ENCODE assay signal across 21 cellular contexts in the genomic region with DNA sequence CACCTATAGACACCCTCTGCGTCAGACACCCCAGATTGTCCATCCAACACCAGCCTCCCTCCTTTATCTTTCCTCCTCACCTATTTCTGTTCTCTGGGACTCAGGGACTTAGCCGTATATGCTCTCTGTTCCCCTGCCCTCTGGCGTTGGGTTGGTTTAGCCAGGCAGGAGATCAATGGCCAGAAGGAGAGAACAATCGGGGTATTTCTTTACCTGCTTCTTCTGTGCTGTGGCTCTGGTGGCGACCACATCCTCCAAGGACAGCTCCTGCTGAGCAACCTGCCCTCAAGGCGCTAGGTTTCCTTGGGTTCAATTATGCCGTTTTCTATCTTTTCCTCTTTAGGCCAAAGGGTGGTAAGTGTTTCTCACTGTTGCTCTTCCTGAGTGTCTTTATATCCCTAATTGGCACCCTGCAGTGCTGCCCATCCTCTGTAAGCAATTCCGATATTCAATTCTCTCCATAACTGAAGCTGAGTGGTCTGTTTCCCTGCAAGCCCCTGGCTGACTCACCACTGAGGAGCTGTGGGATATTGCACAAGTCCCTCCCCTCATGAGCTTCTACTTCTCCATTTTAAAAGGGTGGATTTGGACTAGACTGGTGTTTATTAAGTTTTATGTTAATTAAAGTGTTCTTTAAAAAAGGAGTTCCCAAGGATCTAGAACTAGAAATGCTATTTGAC.
DNase-seq lines count a peak whose midpoint lies in the region; ATAC-seq and TF ChIP-seq lines count a peak whose summit lies in the region.
"Had no signal": no experiment of that assay in that cellular context is flagged by ENCODE, and none has a peak within 500 bp of the region (broad histone marks: within the 10 kb centered on the region; RNA-seq: fewer than 3 reads in every experiment).

No MANE protein-coding gene starts in this region.

- no peak overlapping the region for H2AK5ac ChIP-seq in H9 (ENCODE audit: insufficient read length, low read length)

- H3K36me3 Mint-ChIP-seq in H9 (ENCODE audit: insufficient read depth in 1 of 3, low read depth in 3 of 3) (peaks cover 0 to 8% (median 3%) of the 10 kb centered on the region in 3 experiments; a peak in 4 of 7 replicates), WTC11 (peaks cover 2% of the 10 kb centered on the region; the same call in 1 of the 2 replicates)
- H3K36me3 Mint-ChIP-seq: CD4-positive, CD25-positive, alpha-beta regulatory T cell had no signal

- H3K79me1 ChIP-seq in H9 (ENCODE audit: insufficient read depth, low read depth, low read length, poor library complexity, severe bottlenecking): no peaks in the 10 kb centered on the region

- H3K27me3 Mint-ChIP-seq in H9 (ENCODE audit: low read depth) (no peaks in the 10 kb centered on the region; the same call in 1 of the 2 replicates), WTC11 (ENCODE audit: low read depth) (peaks cover 14% of the 10 kb centered on the region)

- H2BK5ac ChIP-seq in H9 (ENCODE audit: insufficient read length, low read length): no peak overlapping the region

- H3K9me3 Mint-ChIP-seq in H9: peaks cover 3 to 13% of the 10 kb centered on the region in 2 experiments
- peaks cover 24% of the 10 kb centered on the region for H3K9me3 Mint-ChIP-seq in WTC11

- H3K14ac ChIP-seq in H9 (ENCODE audit: insufficient read depth, low read length): no peak overlapping the region

- BruUV-seq in A673 (replicated peaks; lab: Mats Ljungman, UMichigan): no TSS peak

- H3K4me3 ChIP-seq in A673 (ENCODE audit: low read depth, low read length, poor library complexity, severe bottlenecking): no peak overlapping the region
- no peak overlapping the region for H3K4me3 ChIP-seq in NB4 (ENCODE audit: low read depth, low read length)
- no peak overlapping the region for H3K4me3 ChIP-seq in prostate gland
- H3K4me3 ChIP-seq: HAP-1, Peyer's patch, SJSA1 had no signal

- no peaks in the 10 kb centered on the region for H3K79me2 ChIP-seq in H9 (ENCODE audit: insufficient read depth, low read length)

- H2BK12ac ChIP-seq in H9 (ENCODE audit: insufficient read length, low read depth, low read length): no peak overlapping the region

- H2BK120ac ChIP-seq in H9 (ENCODE audit: low read depth, low read length, poor library complexity, severe bottlenecking): no peak overlapping the region

- POLR2A ChIA-PET in A673 (lab: Charles Lee; ENCODE audit: low non-redundant PET) (no interaction called here), WTC11 (lab: Charles Lee) (no interaction called here)

- H4K5ac ChIP-seq in H9 (ENCODE audit: insufficient read length, low read depth, low read length): no peak overlapping the region

- H4K8ac ChIP-seq in H9 (replicated peaks; ENCODE audit: insufficient read length, low read depth, low read length): no peak overlapping the region

- no peak overlapping the region for H3K56ac ChIP-seq in H9 (ENCODE audit: insufficient read length, low read depth, low read length)

- intact Hi-C loops in A673 (cut with micrococcal nuclease; ENCODE audit: unreplicated experiment): no loop called here
- intact Hi-C loops in prostate gland (cut with DNase I): no loop called here

- H3K4me3 Mint-ChIP-seq in H9 (no peak overlapping the region), WTC11 (no peak overlapping the region)
- H3K4me3 Mint-ChIP-seq: CD4-positive, CD25-positive, alpha-beta regulatory T cell; T-helper 17 cell had no signal

- no CpG with 5 or more reads among the region's 8 CpGs for WGBS in H9 (ENCODE audit: extremely low coverage, insufficient read length, low lambda C conversion rate)
- 96% methylated on average over 8 of the region's 8 CpGs for WGBS in prostate gland

- no peak overlapping the region for H3T11ph ChIP-seq in H9 (ENCODE audit: low read length)

- no peak overlapping the region for H2BK20ac ChIP-seq in H9 (ENCODE audit: low read depth, low read length, poor library complexity, severe bottlenecking)

- H4K20me1 ChIP-seq in H9 (ENCODE audit: control insufficient read depth, insufficient read depth, insufficient read length): no peaks in the 10 kb centered on the region

- H3K23me2 ChIP-seq in H9 (ENCODE audit: insufficient read length, low read depth, low read length, poor library complexity, severe bottlenecking): no peaks in the 10 kb centered on the region

- no peak overlapping the region for H3K23ac ChIP-seq in H9 (ENCODE audit: insufficient read length, low read depth, low read length)

- H3K27ac ChIP-seq in A673 (ENCODE audit: low read depth, low read length, poor library complexity, severe bottlenecking) (no peak overlapping the region), H9 (ENCODE audit: insufficient read length, low read depth, low read length) (no peak overlapping the region), prostate gland (no peak overlapping the region)
- H3K27ac ChIP-seq: KMS-11, Peyer's patch, SJSA1 had no signal

- H3K27me3 ChIP-seq in A673 (replicated peaks; ENCODE audit: insufficient read depth, low read depth, low read length, poor library complexity) (no peaks in the 10 kb centered on the region), H9 (ENCODE audit: insufficient read depth, low read length) (no peaks in the 10 kb centered on the region), prostate gland (replicated peaks; ENCODE audit: insufficient read depth) (no peaks in the 10 kb centered on the region)
- H3K27me3 ChIP-seq: Peyer's patch, SJSA1 had no signal

- H3K4me1 Mint-ChIP-seq in H9 (peaks cover 0 to 2% of the 10 kb centered on the region in 2 experiments; a peak in 2 of 4 replicates), WTC11 (peaks cover 10% of the 10 kb centered on the region)
- H3K4me1 Mint-ChIP-seq: CD4-positive, CD25-positive, alpha-beta regulatory T cell; T-helper 17 cell had no signal

- ATAC-seq in WTC11: peak; percentile 95
- ATAC-seq: T-helper 17 cell had no signal

- H3K36me3 ChIP-seq in A673 (ENCODE audit: insufficient read depth, low read length, poor library complexity, severe bottlenecking) (no peaks in the 10 kb centered on the region), prostate gland (no peaks in the 10 kb centered on the region)
- H3K36me3 ChIP-seq: HAP-1, Peyer's patch, SJSA1 had no signal

- H2AFZ ChIP-seq in H9 (ENCODE audit: low read length): no peak overlapping the region

- DNase-seq in A673 (ENCODE audit: low spot score) (peak; percentile 79), H9 (peak; percentile 42), NB4 (ENCODE audit: low read depth) (peak; percentile 93), WTC11 (ENCODE audit: low spot score) (no peak), prostate gland (ENCODE audit: low spot score) (no peak), DMS 273 (lab: John Stamatoyannopoulos, UW; ENCODE audit: unreplicated experiment) (no peak), amniotic stem cell (lab: John Stamatoyannopoulos, UW) (no peak)
- DNase-seq: CD4-positive, CD25-positive, alpha-beta regulatory T cell; DMS79; NCI-H1092; NCI-H1436; NCI-H187 treated with DMSO at 0.1 percent for 48 hours; NCI-H2107; NCI-H345; NCI-H524; Peyer's patch; SW 1271; T-helper 17 cell had no signal

- CTCF ChIA-PET in A673 (lab: Charles Lee) (no interaction called here), WTC11 (lab: Charles Lee) (interaction anchor here (1.5 kb wide), 1 partner anchor 16 kb away, joined by 5 read pairs; no protein-coding TSS in a partner anchor)

- no peak overlapping the region for H3K27ac Mint-ChIP-seq in H9
- H3K27ac Mint-ChIP-seq in WTC11: no peak overlapping the region
- H3K27ac Mint-ChIP-seq: CD4-positive, CD25-positive, alpha-beta regulatory T cell; T-helper 17 cell had no signal

- no peak overlapping the region for H4K91ac ChIP-seq in H9 (ENCODE audit: insufficient read length, low read depth, low read length)

- no peak overlapping the region for H3K4ac ChIP-seq in H9 (ENCODE audit: low read depth, low read length)

- H3K4me1 ChIP-seq in A673 (ENCODE audit: insufficient read depth, low read length, poor library complexity, severe bottlenecking): no peaks in the 10 kb centered on the region
- H3K4me1 ChIP-seq in H9 (ENCODE audit: insufficient read depth, low read length): no peaks in the 10 kb centered on the region
- peaks cover 3% of the 10 kb centered on the region for H3K4me1 ChIP-seq in prostate gland (replicated peaks)
- H3K4me1 ChIP-seq: HAP-1, Peyer's patch, SJSA1 had no signal

- H3K4me2 ChIP-seq in H9 (ENCODE audit: insufficient read depth, insufficient read length, low read length): no peak overlapping the region
- H3K4me2 ChIP-seq: KMS-11 had no signal

- TF ChIP-seq POLR2A in NB4 (IDR thresholded peaks at IDR 0.05; ENCODE audit: extremely low read depth, insufficient read length) (no peak), prostate gland (IDR thresholded peaks at IDR 0.05) (no peak)

- no peak for TF ChIP-seq CTCF in A673 (conservative IDR thresholded peaks at IDR 0.05; ENCODE audit: low read depth, low read length)
- TF ChIP-seq CTCF in H9 (conservative IDR thresholded peaks at IDR 0.05): no peak
- TF ChIP-seq CTCF in NB4 (IDR thresholded peaks at IDR 0.05; ENCODE audit: low read depth, low read length): no peak
- TF ChIP-seq CTCF in WTC11 (IDR thresholded peaks at IDR 0.05): no peak
- no peak for TF ChIP-seq CTCF in prostate gland (IDR thresholded peaks at IDR 0.05)

- no peak overlapping the region for H3K9ac ChIP-seq in H9 (ENCODE audit: extremely low read depth, insufficient read length, low read length)
- H3K9ac ChIP-seq: KMS-11 had no signal

- H3K9me3 ChIP-seq in A673 (ENCODE audit: low read depth, low read length, poor library complexity, severe bottlenecking) (no peaks in the 10 kb centered on the region), H9 (ENCODE audit: control insufficient read depth, low read depth, low read length) (no peaks in the 10 kb centered on the region), prostate gland (no peaks in the 10 kb centered on the region)
- H3K9me3 ChIP-seq: HAP-1, SJSA1 had no signal

- no peak overlapping the region for H3K18ac ChIP-seq in H9 (ENCODE audit: insufficient read length, low read depth, low read length)

- no peak overlapping the region for H2BK15ac ChIP-seq in H9 (ENCODE audit: low read depth, low read length)

TF ChIP-seq in WTC11, 78 proteins besides CTCF, POLR2A, EP300 and RAD21 (continues in another document):
- TF ChIP-seq, protein P1, sequence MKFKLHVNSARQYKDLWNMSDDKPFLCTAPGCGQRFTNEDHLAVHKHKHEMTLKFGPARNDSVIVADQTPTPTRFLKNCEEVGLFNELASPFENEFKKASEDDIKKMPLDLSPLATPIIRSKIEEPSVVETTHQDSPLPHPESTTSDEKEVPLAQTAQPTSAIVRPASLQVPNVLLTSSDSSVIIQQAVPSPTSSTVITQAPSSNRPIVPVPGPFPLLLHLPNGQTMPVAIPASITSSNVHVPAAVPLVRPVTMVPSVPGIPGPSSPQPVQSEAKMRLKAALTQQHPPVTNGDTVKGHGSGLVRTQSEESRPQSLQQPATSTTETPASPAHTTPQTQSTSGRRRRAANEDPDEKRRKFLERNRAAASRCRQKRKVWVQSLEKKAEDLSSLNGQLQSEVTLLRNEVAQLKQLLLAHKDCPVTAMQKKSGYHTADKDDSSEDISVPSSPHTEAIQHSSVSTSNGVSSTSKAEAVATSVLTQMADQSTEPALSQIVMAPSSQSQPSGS (CRISPR knock-in tag; IDR thresholded peaks at IDR 0.05; ENCODE audit: borderline replicate concordance, low read depth): no peak

Comparison
In these comparisons a context has a peak if more than half of its experiments do, and no peak if none do; other contexts are left out.
1. DNase-seq: peak in A673 (single experiment), H9 (single experiment) and NB4 (single experiment); none in WTC11 (single experiment), prostate gland (single experiment), DMS 273 (single experiment) and amniotic stem cell (single experiment).